In genomic region chr11:66001941-66002647, GRCh38 we compare ENCODE assay signal across 1 cellular context.
TF ChIP-seq lines count a peak whose summit lies in the region.

BANF1 (plus strand) TSS chr11:66002503; CDS start chr11:66003251, 748 bp downstream.
EIF1AD (minus strand) TSS chr11:66002157; CDS start chr11:66000389, 1,768 bp downstream.

TF ChIP-seq in HepG2, 621 proteins besides CTCF, POLR2A, EP300 and RAD21 (continued from another document and continues in another):
- TF ChIP-seq CEBPZ (IDR thresholded peaks at IDR 0.05; ENCODE audit: low read length): no peak
- peak; percentile 74 for TF ChIP-seq CBX1 (IDR thresholded peaks at IDR 0.05; ENCODE audit: low read depth)
- TF ChIP-seq ZNF607 (CRISPR knock-in tag; IDR thresholded peaks at IDR 0.05; ENCODE audit: borderline replicate concordance): peak; percentile 96; the same call in 1 of the 2 replicates
- 0 out of 2 replicates have a peak, but pooled peaks have one; percentile 57 for TF ChIP-seq ZFP36L2 (CRISPR knock-in tag; IDR thresholded peaks at IDR 0.05)
- peak; percentile 94 for TF ChIP-seq CHD2 (IDR thresholded peaks at IDR 0.05; ENCODE audit: low read depth, low read length)
- no peak for TF ChIP-seq ONECUT2 (CRISPR knock-in tag; IDR thresholded peaks at IDR 0.05)
- TF ChIP-seq ELF4 (CRISPR knock-in tag; IDR thresholded peaks at IDR 0.05; ENCODE audit: borderline replicate concordance): peak; percentile 94; the same call in 1 of the 2 replicates
- TF ChIP-seq ZNF260 (CRISPR knock-in tag; IDR thresholded peaks at IDR 0.05; ENCODE audit: borderline replicate concordance, low read depth): no peak; the same call in 1 of the 2 replicates
- TF ChIP-seq ZNF513 (CRISPR knock-in tag; conservative IDR thresholded peaks at IDR 0.05): no peak
- TF ChIP-seq SIN3A (IDR thresholded peaks at IDR 0.05; ENCODE audit: borderline replicate concordance, low read depth, low read length): peak; percentile 67
- peak; percentile 70 for TF ChIP-seq GATAD2A (CRISPR knock-in tag; IDR thresholded peaks at IDR 0.05)
- peak; percentile 86; the same call in 1 of the 2 replicates for TF ChIP-seq ZNF33B (CRISPR knock-in tag; IDR thresholded peaks at IDR 0.05)
- TF ChIP-seq ZNF12 (CRISPR knock-in tag; IDR thresholded peaks at IDR 0.05): peak; percentile 84
- TF ChIP-seq ZNF503 (CRISPR knock-in tag; IDR thresholded peaks at IDR 0.05): peak; percentile 69
- TF ChIP-seq MIER2 (CRISPR knock-in tag; IDR thresholded peaks at IDR 0.05): peak; percentile 72; the same call in 1 of the 2 replicates
- no peak for TF ChIP-seq ZNF83 (CRISPR knock-in tag; IDR thresholded peaks at IDR 0.05; ENCODE audit: borderline replicate concordance)
- TF ChIP-seq ZNF501 (CRISPR knock-in tag; IDR thresholded peaks at IDR 0.05): peak; percentile 100
- 0 out of 2 replicates have a peak, but pooled peaks have one; percentile 43 for TF ChIP-seq KDM6A (CRISPR knock-in tag; IDR thresholded peaks at IDR 0.05; ENCODE audit: low read depth)
- peak; percentile 44; the same call in 1 of the 2 replicates for TF ChIP-seq HOXA9 (CRISPR knock-in tag; IDR thresholded peaks at IDR 0.05; ENCODE audit: borderline replicate concordance)
- TF ChIP-seq BCLAF1 (IDR thresholded peaks at IDR 0.05): no peak
- 0 out of 2 replicates have a peak, but pooled peaks have one; percentile 38 for TF ChIP-seq ZNF335 (CRISPR knock-in tag; IDR thresholded peaks at IDR 0.05)
- no peak for TF ChIP-seq ZNF10 (CRISPR knock-in tag; IDR thresholded peaks at IDR 0.05; ENCODE audit: borderline replicate concordance, low read depth)
- 0 out of 2 replicates have a peak, but pooled peaks have one; percentile 70 for TF ChIP-seq NKX3-1 (CRISPR knock-in tag; IDR thresholded peaks at IDR 0.05)
- no peak for TF ChIP-seq TFAP4 (IDR thresholded peaks at IDR 0.05; ENCODE audit: borderline replicate concordance, low read depth)
- TF ChIP-seq AKAP8 (CRISPR knock-in tag; IDR thresholded peaks at IDR 0.05): no peak; the same call in 1 of the 2 replicates
- no peak for TF ChIP-seq PLRG1 (conservative IDR thresholded peaks at IDR 0.05)
- no peak for TF ChIP-seq RAD51 (IDR thresholded peaks at IDR 0.05; ENCODE audit: borderline replicate concordance)
- peak; percentile 61; the same call in 1 of the 2 replicates for TF ChIP-seq MXD4 (CRISPR knock-in tag; IDR thresholded peaks at IDR 0.05)
- peak; percentile 88; the same call in 1 of the 2 replicates for TF ChIP-seq MAZ (IDR thresholded peaks at IDR 0.05; ENCODE audit: borderline replicate concordance, low read depth, low read length)
- TF ChIP-seq MAZ (CRISPR knock-in tag; IDR thresholded peaks at IDR 0.05; ENCODE audit: low read depth): 0 out of 2 replicates have a peak, but pooled peaks have one; percentile 18
- TF ChIP-seq CEBPG (CRISPR knock-in tag; IDR thresholded peaks at IDR 0.05): peak; percentile 56
- peak; percentile 70; the same call in 1 of the 2 replicates for TF ChIP-seq SRF (IDR thresholded peaks at IDR 0.05; ENCODE audit: low read depth, low read length)
- TF ChIP-seq HNF4A (CRISPR knock-in tag; IDR thresholded peaks at IDR 0.05): peak; percentile 35; the same call in 1 of the 2 replicates
- peak; percentile 94 for TF ChIP-seq HNF1B (CRISPR knock-in tag; IDR thresholded peaks at IDR 0.05)
- TF ChIP-seq FOXC1 (CRISPR knock-in tag; IDR thresholded peaks at IDR 0.05; ENCODE audit: borderline replicate concordance): peak; percentile 77
- 0 out of 2 replicates have a peak, but pooled peaks have one; percentile 70 for TF ChIP-seq ZNF101 (CRISPR knock-in tag; IDR thresholded peaks at IDR 0.05; ENCODE audit: borderline replicate concordance, low read depth)
- peak; percentile 84; the same call in 1 of the 2 replicates for TF ChIP-seq ZNF274 (CRISPR knock-in tag; IDR thresholded peaks at IDR 0.05)
- TF ChIP-seq ZNF160 (CRISPR knock-in tag; IDR thresholded peaks at IDR 0.05): no peak
- TF ChIP-seq ZNF256 (CRISPR knock-in tag; conservative IDR thresholded peaks at IDR 0.05): peak; percentile 72
- no peak for TF ChIP-seq PAWR (CRISPR knock-in tag; IDR thresholded peaks at IDR 0.05; ENCODE audit: borderline replicate concordance)
- peak; percentile 84 for TF ChIP-seq ZNF605 (CRISPR knock-in tag; IDR thresholded peaks at IDR 0.05)
- peak; percentile 87 for TF ChIP-seq ZNF547 (CRISPR knock-in tag; IDR thresholded peaks at IDR 0.05)
- no peak for TF ChIP-seq MAFG (CRISPR knock-in tag; IDR thresholded peaks at IDR 0.05)
- TF ChIP-seq ZNF780A (CRISPR knock-in tag; IDR thresholded peaks at IDR 0.05): no peak
- peak; percentile 44; the same call in 1 of the 2 replicates for TF ChIP-seq ZNF609 (CRISPR knock-in tag; IDR thresholded peaks at IDR 0.05; ENCODE audit: borderline replicate concordance)
- TF ChIP-seq ETV5 (CRISPR knock-in tag; IDR thresholded peaks at IDR 0.05; ENCODE audit: borderline replicate concordance): peak; percentile 91
- peak; percentile 88 for TF ChIP-seq KAT7 (CRISPR knock-in tag; IDR thresholded peaks at IDR 0.05; ENCODE audit: borderline replicate concordance)
- TF ChIP-seq SOX6 (IDR thresholded peaks at IDR 0.05): no peak
- peak; percentile 44; the same call in 1 of the 2 replicates for TF ChIP-seq SOX6 (CRISPR knock-in tag; IDR thresholded peaks at IDR 0.05)
- TF ChIP-seq ZFP82 (CRISPR knock-in tag; IDR thresholded peaks at IDR 0.05; ENCODE audit: borderline replicate concordance): no peak
- TF ChIP-seq ZNF644 (CRISPR knock-in tag; IDR thresholded peaks at IDR 0.05; ENCODE audit: low read depth): no peak
- TF ChIP-seq CREBL2 (CRISPR knock-in tag; IDR thresholded peaks at IDR 0.05; ENCODE audit: borderline replicate concordance): peak; percentile 48; the same call in 1 of the 2 replicates
